32 cellular contexts compared by ENCODE assay signal in the genomic region with DNA sequence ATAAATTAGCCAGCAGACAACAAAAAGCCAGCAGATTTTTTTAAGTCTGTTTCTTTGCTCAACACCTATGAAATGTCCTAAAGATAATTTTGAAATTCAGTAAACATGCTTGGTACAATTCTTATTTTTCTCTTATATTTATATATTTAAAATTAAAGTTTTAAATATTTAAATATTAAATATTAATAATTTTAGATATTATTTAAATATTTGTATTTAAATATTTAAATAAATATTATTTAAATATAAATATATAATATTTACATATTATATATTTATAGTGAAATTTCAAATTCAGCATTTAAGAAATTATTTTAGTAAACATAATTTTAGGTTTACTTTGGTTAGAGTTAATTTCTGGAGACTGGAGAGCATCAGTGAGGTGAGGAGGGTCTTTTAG.
"Had no signal": no experiment of that assay in that cellular context is flagged by ENCODE, and none has a peak within 500 bp of the region (broad histone marks: within the 10 kb centered on the region; RNA-seq: fewer than 3 reads in every experiment).

No MANE protein-coding gene starts in this region.

- H3K27ac ChIP-seq: ascending aorta, breast epithelium, cardiac muscle cell, coronary artery, epithelial cell of prostate, esophagus squamous epithelium had no signal

- H3K36me3 Mint-ChIP-seq: activated naive CD4-positive, alpha-beta T cell treated with anti-CD3 and anti-CD28 coated beads, Interleukin-2, amount 10 ng/mL, durations not matched to agents 7 days and 5 days; activated naive CD4-positive, alpha-beta T cell treated with anti-CD3 and anti-CD28 coated beads, Interleukin-2, amount 50 U/mL, for 72 hours; activated naive CD8-positive, alpha-beta T cell treated with anti-CD3 and anti-CD28 coated beads, Interleukin-2, amount 10 ng/mL, durations not matched to agents 7 days and 5 days; brain; T-cell had no signal

- H3K9me3 ChIP-seq: ascending aorta, breast epithelium, esophagus squamous epithelium had no signal

- H3K4me3 Mint-ChIP-seq: activated CD4-positive, alpha-beta memory T cell treated with anti-CD3 and anti-CD28 coated beads, Interleukin-2, amount 10 ng/mL, durations not matched to agents 7 days and 5 days; activated CD4-positive, alpha-beta T cell treated with anti-CD3 and anti-CD28 coated beads, Interleukin-2, amount 10 ng/mL, durations not matched to agents 7 days and 5 days; activated naive CD4-positive, alpha-beta T cell treated with anti-CD3 and anti-CD28 coated beads, Interleukin-2, amount 10 ng/mL, durations not matched to agents 7 days and 5 days; activated naive CD8-positive, alpha-beta T cell treated with anti-CD3 and anti-CD28 coated beads, Interleukin-2, amount 10 ng/mL, durations not matched to agents 7 days and 5 days; activated T-cell treated with anti-CD3 and anti-CD28 coated beads, Interleukin-2, amount 50 U/mL, for 24 hours; activated T-cell treated with anti-CD3 and anti-CD28 coated beads, Interleukin-2, amount 50 U/mL, for 72 hours; brain; dendritic cell treated with granulocyte-macrophage colony-stimulating factor and Interleukin-4, amounts not matched to agents 40 ng/mL and 50 ng/mL, for 4 days; effector memory CD8-positive, alpha-beta T cell; T-cell; T-helper 1 cell treated with Interleukin-12 subunit alpha and Interleukin-12 subunit beta and Interleukin-4 antibody, amounts not matched to agents 30 μg/mL and 1 μg/mL, for 36 hours had no signal

- FAIRE-seq: endothelial cell of umbilical vein had no signal

- H3K27me3 ChIP-seq: ascending aorta, breast epithelium, esophagus squamous epithelium had no signal

- DNase-seq: activated CD4-positive, alpha-beta memory T cell treated with anti-CD3 and anti-CD28 coated beads, Interleukin-2, amount 10 ng/mL, durations not matched to agents 7 days and 5 days; activated CD4-positive, alpha-beta T cell treated with anti-CD3 and anti-CD28 coated beads for 1 hour; activated CD4-positive, alpha-beta T cell treated with anti-CD3 and anti-CD28 coated beads for 4 hours; activated CD4-positive, alpha-beta T cell treated with anti-CD3 and anti-CD28 coated beads, Interleukin-2, amount 10 ng/mL, durations not matched to agents 7 days and 5 days; activated CD4-positive, alpha-beta T cell treated with anti-CD3 and anti-CD28 coated beads, Interleukin-2, amount 50 U/mL, for 4 hours; activated CD8-positive, alpha-beta memory T cell treated with anti-CD3 and anti-CD28 coated beads, Interleukin-2, amount 50 U/mL, for 48 hours; activated gamma-delta T cell; activated naive CD4-positive, alpha-beta T cell; activated naive CD4-positive, alpha-beta T cell treated with anti-CD3 and anti-CD28 coated beads, Interleukin-2, amount 10 ng/mL, durations not matched to agents 7 days and 5 days; activated naive CD8-positive, alpha-beta T cell treated with anti-CD3 and anti-CD28 coated beads, Interleukin-2, amount 10 ng/mL, durations not matched to agents 7 days and 5 days; activated T-cell treated with anti-CD3 and anti-CD28 coated beads for 4 hours; activated T-cell treated with anti-CD3 and anti-CD28 coated beads, Interleukin-2, amount 50 U/mL, for 24 hours; activated T-cell treated with anti-CD3 and anti-CD28 coated beads, Interleukin-2, amount 50 U/mL, for 72 hours; central memory CD4-positive, alpha-beta T cell; cerebellar nuclear complex; effector CD4-positive, alpha-beta T cell; effector memory CD8-positive, alpha-beta T cell; esophagus squamous epithelium; foreskin melanocyte; head of caudate nucleus; T-cell; T-helper 9 cell had no signal

- H3K4me1 ChIP-seq: ascending aorta, breast epithelium, esophagus squamous epithelium had no signal

- ATAC-seq: activated naive CD4-positive, alpha-beta T cell treated with anti-CD3 and anti-CD28 coated beads, Interleukin-2, amount 50 U/mL, for 72 hours; activated T-cell treated with anti-CD3 and anti-CD28 coated beads, Interleukin-2, amount 50 U/mL, for 72 hours; effector memory CD8-positive, alpha-beta T cell; T-cell had no signal

- H3K4me3 ChIP-seq: ascending aorta, breast epithelium, cardiac muscle cell, coronary artery, esophagus squamous epithelium had no signal

- H3K27me3 Mint-ChIP-seq: activated CD4-positive, alpha-beta memory T cell treated with anti-CD3 and anti-CD28 coated beads, Interleukin-2, amount 10 ng/mL, durations not matched to agents 7 days and 5 days; activated CD4-positive, alpha-beta T cell treated with anti-CD3 and anti-CD28 coated beads, Interleukin-2, amount 10 ng/mL, durations not matched to agents 7 days and 5 days; activated naive CD4-positive, alpha-beta T cell treated with anti-CD3 and anti-CD28 coated beads, Interleukin-2, amount 10 ng/mL, durations not matched to agents 7 days and 5 days; activated naive CD8-positive, alpha-beta T cell treated with anti-CD3 and anti-CD28 coated beads, Interleukin-2, amount 10 ng/mL, durations not matched to agents 7 days and 5 days; activated T-cell treated with anti-CD3 and anti-CD28 coated beads, Interleukin-2, amount 50 U/mL, for 24 hours; brain; dendritic cell treated with granulocyte-macrophage colony-stimulating factor and Interleukin-4, amounts not matched to agents 40 ng/mL and 50 ng/mL, for 4 days; effector memory CD8-positive, alpha-beta T cell; T-cell had no signal

- H3K4me1 Mint-ChIP-seq: activated CD4-positive, alpha-beta memory T cell treated with anti-CD3 and anti-CD28 coated beads, Interleukin-2, amount 10 ng/mL, durations not matched to agents 7 days and 5 days; activated CD4-positive, alpha-beta T cell treated with anti-CD3 and anti-CD28 coated beads, Interleukin-2, amount 10 ng/mL, durations not matched to agents 7 days and 5 days; activated naive CD4-positive, alpha-beta T cell treated with anti-CD3 and anti-CD28 coated beads, Interleukin-2, amount 10 ng/mL, durations not matched to agents 7 days and 5 days; activated naive CD8-positive, alpha-beta T cell treated with anti-CD3 and anti-CD28 coated beads, Interleukin-2, amount 10 ng/mL, durations not matched to agents 7 days and 5 days; brain; T-cell had no signal

- H3K27ac Mint-ChIP-seq: activated CD4-positive, alpha-beta memory T cell treated with anti-CD3 and anti-CD28 coated beads, Interleukin-2, amount 10 ng/mL, durations not matched to agents 7 days and 5 days; activated CD4-positive, alpha-beta T cell treated with anti-CD3 and anti-CD28 coated beads, Interleukin-2, amount 10 ng/mL, durations not matched to agents 7 days and 5 days; activated naive CD4-positive, alpha-beta T cell treated with anti-CD3 and anti-CD28 coated beads, Interleukin-2, amount 10 ng/mL, durations not matched to agents 7 days and 5 days; activated naive CD4-positive, alpha-beta T cell treated with anti-CD3 and anti-CD28 coated beads, Interleukin-2, amount 50 U/mL, for 72 hours; activated naive CD8-positive, alpha-beta T cell treated with anti-CD3 and anti-CD28 coated beads, Interleukin-2, amount 10 ng/mL, durations not matched to agents 7 days and 5 days; activated T-cell treated with anti-CD3 and anti-CD28 coated beads, Interleukin-2, amount 50 U/mL, for 24 hours; activated T-cell treated with anti-CD3 and anti-CD28 coated beads, Interleukin-2, amount 50 U/mL, for 72 hours; brain; dendritic cell treated with granulocyte-macrophage colony-stimulating factor and Interleukin-4, amounts not matched to agents 40 ng/mL and 50 ng/mL, for 4 days; effector memory CD8-positive, alpha-beta T cell; T-cell; T-helper 1 cell treated with Interleukin-12 subunit alpha and Interleukin-12 subunit beta and Interleukin-4 antibody, amounts not matched to agents 30 μg/mL and 1 μg/mL, for 36 hours had no signal

- H3K36me3 ChIP-seq: ascending aorta, cardiac muscle cell, esophagus squamous epithelium had no signal

- H3K9me3 Mint-ChIP-seq: activated CD4-positive, alpha-beta T cell treated with anti-CD3 and anti-CD28 coated beads, Interleukin-2, amount 10 ng/mL, durations not matched to agents 7 days and 5 days; activated naive CD4-positive, alpha-beta T cell treated with anti-CD3 and anti-CD28 coated beads, Interleukin-2, amount 10 ng/mL, durations not matched to agents 7 days and 5 days; activated naive CD4-positive, alpha-beta T cell treated with anti-CD3 and anti-CD28 coated beads, Interleukin-2, amount 50 U/mL, for 72 hours; activated naive CD8-positive, alpha-beta T cell treated with anti-CD3 and anti-CD28 coated beads, Interleukin-2, amount 10 ng/mL, durations not matched to agents 7 days and 5 days; activated T-cell treated with anti-CD3 and anti-CD28 coated beads, Interleukin-2, amount 50 U/mL, for 24 hours; activated T-cell treated with anti-CD3 and anti-CD28 coated beads, Interleukin-2, amount 50 U/mL, for 72 hours; brain; dendritic cell treated with granulocyte-macrophage colony-stimulating factor and Interleukin-4, amounts not matched to agents 40 ng/mL and 50 ng/mL, for 4 days; T-helper 1 cell treated with Interleukin-12 subunit alpha and Interleukin-12 subunit beta and Interleukin-4 antibody, amounts not matched to agents 30 μg/mL and 1 μg/mL, for 36 hours had no signal
